8 cellular contexts compared by ENCODE assay signal in genomic region chr9:132078369-132079356, GRCh38. TPM values are rescaled to one million over a fixed set of nuclear protein-coding genes. Genes with fewer than 3 reads are reported as not detected.
DNase-seq lines count a peak whose midpoint lies in the region; ATAC-seq and TF ChIP-seq lines count a peak whose summit lies in the region.

No MANE protein-coding gene starts in this region.

- 0 out of 2 replicates have a peak, but pooled peaks cover 4% of the 10 kb centered on the region for H3K36me3 ChIP-seq in SU-DHL-6 (ENCODE audit: low read length)
- H3K36me3 ChIP-seq in colonic mucosa = no peaks in the 10 kb centered on the region
- peaks cover 7% of the 10 kb centered on the region in 2 donors for H3K36me3 ChIP-seq in lung (ENCODE audit: control insufficient read depth in 2 of 2, insufficient read depth in 2 of 2, low read length in 2 of 2)
- H3K36me3 ChIP-seq in subcutaneous abdominal adipose tissue (ENCODE audit: control insufficient read depth in 5 of 5, insufficient read depth in 5 of 5, low read length in 5 of 5) = peaks cover 10 to 19% (median 16%) of the 10 kb centered on the region in 5 donors

- ATAC-seq in lung (ENCODE audit: insufficient read depth, low FRiP score) = peak; percentile 30
- ATAC-seq in HG03045 (IDR thresholded peaks at IDR 0.05; ENCODE audit: unreplicated experiment) = no peak

- TF ChIP-seq CTCF in SU-DHL-6 (IDR thresholded peaks at IDR 0.05; ENCODE audit: insufficient read depth, low read length, poor library complexity, severe bottlenecking) (no peak), colonic mucosa (IDR thresholded peaks at IDR 0.05) (no peak), lung (IDR thresholded peaks at IDR 0.05; ENCODE audit: control extremely low read depth, extremely low read depth) (no peak)

- H3K4me1 ChIP-seq in colonic mucosa (peaks cover 5% of the 10 kb centered on the region), lung (ENCODE audit: control insufficient read depth in 2 of 2, insufficient read depth in 2 of 2, low read length in 2 of 2) (peaks cover 4 to 14% of the 10 kb centered on the region in 2 donors), subcutaneous abdominal adipose tissue (ENCODE audit: control insufficient read depth in 5 of 5, insufficient read depth in 5 of 5, low read length in 5 of 5) (peaks cover 3 to 21% (median 20%) of the 10 kb centered on the region in 5 donors)

- H4K20me1 ChIP-seq in SU-DHL-6 (ENCODE audit: low read depth, low read length) = no peaks in the 10 kb centered on the region

- H3K79me2 ChIP-seq in SU-DHL-6 (ENCODE audit: insufficient read depth, low read length) = peaks cover 15% of the 10 kb centered on the region

- H3K9ac ChIP-seq in SU-DHL-6 (ENCODE audit: low read length) = peak overlapping the region; percentile 80
- H3K9ac ChIP-seq in colonic mucosa (ENCODE audit: low read depth in 2 of 2, low read length in 2 of 2) = peak overlapping the region; percentile 71 to 76
- H3K9ac ChIP-seq in subcutaneous abdominal adipose tissue (ENCODE audit: low read length in 5 of 5) = peak overlapping the region; percentile 96 to 100 (median 99)

- DNase-seq in Daoy (ENCODE audit: low read depth) (peak; percentile 89), HT-29 (ENCODE audit: low spot score) (peak; percentile 24), colonic mucosa (peak; percentile 24), lung (ENCODE audit: low spot score) (no peak), ecto neural progenitor cell (ENCODE audit: low spot score) (no peak)

- WGBS in lung, 2 donors = 24 to 27% methylated on average over 19 of the region's 19 CpGs

- no peaks in the 10 kb centered on the region for H3K9me2 ChIP-seq in SU-DHL-6 (replicated peaks; ENCODE audit: insufficient read depth, low read length)

- peak overlapping the region; percentile 72 for H3K4me2 ChIP-seq in SU-DHL-6 (ENCODE audit: low read depth, low read length, poor library complexity, severe bottlenecking)

- peak overlapping the region; percentile 87 for H3K4me3 ChIP-seq in SU-DHL-6 (ENCODE audit: insufficient read depth, low read length, poor library complexity, severe bottlenecking)
- peak overlapping the region; percentile 98 for H3K4me3 ChIP-seq in colonic mucosa
- peak overlapping the region; percentile 84 for H3K4me3 ChIP-seq in lung
- peak overlapping the region; percentile 86 to 99 (median 97) for H3K4me3 ChIP-seq in subcutaneous abdominal adipose tissue (ENCODE audit: low read depth in 1 of 5, low read length in 5 of 5)

- peak overlapping the region; percentile 71 for H2AFZ ChIP-seq in SU-DHL-6 (ENCODE audit: low read depth, low read length, severe bottlenecking)

- H3K9me3 ChIP-seq in SU-DHL-6 (ENCODE audit: insufficient read depth, low read length) (no peaks in the 10 kb centered on the region), colonic mucosa (no peaks in the 10 kb centered on the region), lung (ENCODE audit: control insufficient read depth in 2 of 2, insufficient read depth in 1 of 2, low read length in 1 of 2) (no peaks in the 10 kb centered on the region), subcutaneous abdominal adipose tissue (ENCODE audit: control insufficient read depth in 5 of 5, low read length in 5 of 5) (no peaks in the 10 kb centered on the region)

- H3K27me3 ChIP-seq in SU-DHL-6 (ENCODE audit: low read length) (no peaks in the 10 kb centered on the region), colonic mucosa (no peaks in the 10 kb centered on the region), lung (ENCODE audit: control insufficient read depth, insufficient read depth) (no peaks in the 10 kb centered on the region), subcutaneous abdominal adipose tissue (ENCODE audit: control insufficient read depth in 5 of 5, insufficient read depth in 4 of 5, low read length in 5 of 5) (no peaks in the 10 kb centered on the region)

- no peak overlapping the region for H3K27ac ChIP-seq in SU-DHL-6 (ENCODE audit: low read depth, low read length)
- no peak overlapping the region for H3K27ac ChIP-seq in colonic mucosa
- peak overlapping the region in 1 of 2 donors; percentile 72 for H3K27ac ChIP-seq in lung (ENCODE audit: low read depth in 1 of 2, low read length in 1 of 2)
- peak overlapping the region; percentile 46 for H3K27ac ChIP-seq in subcutaneous abdominal adipose tissue (ENCODE audit: low read depth, low read length)

- no peaks in the 10 kb centered on the region for H3F3A ChIP-seq in SU-DHL-6 (ENCODE audit: insufficient read depth)

- intact Hi-C loops in colonic mucosa (cut with DNase I) = no loop called here

RNA-seq across cellular contexts. Expression of gene MED27, which starts 1.0 kb away (rescaled TPM):
- total RNA-seq in Daoy (2014; rRNA removed; shearing (Covaris generic)) = 65.6 and 76.4 TPM in 2 replicates
- 25.7 and 26.7 TPM in 2 replicates for total RNA-seq in HT-29 (2014; rRNA removed; shearing (Covaris generic))
- total RNA-seq in colonic mucosa = 10 to 100 TPM; 12.0 to 18.8 TPM
- total RNA-seq in lung = 10 to 100 TPM in 1 of 2 donors, 1 to 10 TPM in 1; 9.8 to 17.8 TPM
- 10 to 100 TPM; 15.6 to 22.3 TPM for polyA plus RNA-seq in lung

Comparison
In these comparisons a context has a peak if more than half of its experiments do, and no peak if none do; other contexts are left out.
1. DNase-seq: peak in Daoy (single experiment), HT-29 (single experiment) and colonic mucosa (single experiment); none in lung (single experiment) and ecto neural progenitor cell (single experiment).
2. Peak in every context shown above with its lines, with median percentiles within 50 percentile points of each other: H3K4me3 ChIP-seq and H3K9ac ChIP-seq.